1 cellular context compared by ENCODE assay signal in genomic region chr7:114644455-114644854, GRCh38.
TF ChIP-seq lines count a peak whose summit lies in the region.

No MANE protein-coding gene starts in this region.

TF ChIP-seq in GM23338, 12 proteins besides CTCF, POLR2A, EP300 and RAD21 (continued from another document):
- TF ChIP-seq REST (IDR thresholded peaks at IDR 0.05; ENCODE audit: unreplicated experiment) (no peak), JUNB (IDR thresholded peaks at IDR 0.05; ENCODE audit: unreplicated experiment) (no peak), ZNF114 (CRISPR knock-in tag; IDR thresholded peaks at IDR 0.05) (no peak), STAT1 (IDR thresholded peaks at IDR 0.05; ENCODE audit: unreplicated experiment) (no peak), NANOG (IDR thresholded peaks at IDR 0.05; ENCODE audit: borderline replicate concordance) (no peak), ZNF331 (CRISPR knock-in tag; IDR thresholded peaks at IDR 0.05; ENCODE audit: low read depth) (no peak), ZNF462 (CRISPR knock-in tag; IDR thresholded peaks at IDR 0.05) (no peak)
